In genomic region chr3:100238599-100238998, GRCh38 we compare ENCODE assay signal across 32 cellular contexts.
"Had no signal": no experiment of that assay in that cellular context is flagged by ENCODE, and none has a peak within 500 bp of the region (broad histone marks: within the 10 kb centered on the region; RNA-seq: fewer than 3 reads in every experiment).

No MANE protein-coding gene starts in this region.

- H3K36me3 ChIP-seq: adrenal gland, ascending aorta, breast epithelium, cardiac muscle cell had no signal

- DNase-seq: activated effector memory CD4-positive, alpha-beta T cell treated with anti-CD3 and anti-CD28 coated beads, Interleukin-2, amount 50 U/mL, for 16 hours; activated effector memory CD4-positive, alpha-beta T cell treated with Interleukin-2 at 50 U/mL for 16 hours; activated gamma-delta T cell; activated gamma-delta T cell treated with Interleukin-2 at 50 U/mL for 16 hours; activated naive CD4-positive, alpha-beta T cell; activated naive CD4-positive, alpha-beta T cell treated with anti-CD3 and anti-CD28 coated beads for 36 hours; activated naive CD4-positive, alpha-beta T cell treated with anti-CD3 and anti-CD28 coated beads, Interleukin-2, amount 10 ng/mL, durations not matched to agents 7 days and 5 days; activated naive CD4-positive, alpha-beta T cell treated with anti-CD3 and anti-CD28 coated beads, Interleukin-2, amount 50 U/mL, for 16 hours; activated naive CD4-positive, alpha-beta T cell treated with Interleukin-2 at 50 U/mL for 16 hours; activated naive CD8-positive, alpha-beta T cell treated with anti-CD3 and anti-CD28 coated beads for 36 hours; activated naive CD8-positive, alpha-beta T cell treated with anti-CD3 and anti-CD28 coated beads, Interleukin-2, amount 10 ng/mL, durations not matched to agents 7 days and 5 days; activated naive CD8-positive, alpha-beta T cell treated with anti-CD3 and anti-CD28 coated beads, Interleukin-2, amount 50 U/mL, for 24 hours; activated T-cell treated with anti-CD3 and anti-CD28 coated beads for 4 hours; activated T-cell treated with anti-CD3 and anti-CD28 coated beads, Interleukin-2, amount 50 U/mL, for 1 hour; activated T-cell treated with anti-CD3 and anti-CD28 coated beads, Interleukin-2, amount 50 U/mL, for 24 hours; activated T-cell treated with anti-CD3 and anti-CD28 coated beads, Interleukin-2, amount 50 U/mL, for 4 hours; activated T-cell treated with anti-CD3 and anti-CD28 coated beads, Interleukin-2, amount 50 U/mL, for 48 hours; activated T-cell treated with anti-CD3 and anti-CD28 coated beads, Interleukin-2, amount 50 U/mL, for 72 hours; adrenal gland; amniotic stem cell; amygdala; anterior cingulate cortex; aorta; body of pancreas; caudate nucleus; central memory CD4-positive, alpha-beta T cell; cerebellar nuclear complex had no signal

- H3K4me1 ChIP-seq: adrenal gland, ascending aorta, body of pancreas, breast epithelium had no signal

- H3K27me3 ChIP-seq: adrenal gland, ascending aorta, body of pancreas, breast epithelium, cardiac muscle cell had no signal

- H3K4me3 ChIP-seq: adrenal gland, ascending aorta, body of pancreas, breast epithelium, cardiac muscle cell had no signal

- H3K27ac ChIP-seq: adrenal gland, ascending aorta, body of pancreas, breast epithelium, cardiac muscle cell had no signal

- H3K9me3 ChIP-seq: adrenal gland had no signal

- ATAC-seq: activated naive CD4-positive, alpha-beta T cell treated with anti-CD3 and anti-CD28 coated beads, Interleukin-2, amount 50 U/mL, for 72 hours; activated naive CD8-positive, alpha-beta T cell treated with anti-CD3 and anti-CD28 coated beads, Interleukin-2, amount 50 U/mL, for 24 hours; activated T-cell treated with anti-CD3 and anti-CD28 coated beads, Interleukin-2, amount 50 U/mL, for 4 hours; activated T-cell treated with anti-CD3 and anti-CD28 coated beads, Interleukin-2, amount 50 U/mL, for 72 hours; activated T-helper 17 cell treated with anti-CD3 and anti-CD28 coated beads, Interleukin-2, amount 50 U/mL, for 72 hours; body of pancreas had no signal
